In the genomic region with DNA sequence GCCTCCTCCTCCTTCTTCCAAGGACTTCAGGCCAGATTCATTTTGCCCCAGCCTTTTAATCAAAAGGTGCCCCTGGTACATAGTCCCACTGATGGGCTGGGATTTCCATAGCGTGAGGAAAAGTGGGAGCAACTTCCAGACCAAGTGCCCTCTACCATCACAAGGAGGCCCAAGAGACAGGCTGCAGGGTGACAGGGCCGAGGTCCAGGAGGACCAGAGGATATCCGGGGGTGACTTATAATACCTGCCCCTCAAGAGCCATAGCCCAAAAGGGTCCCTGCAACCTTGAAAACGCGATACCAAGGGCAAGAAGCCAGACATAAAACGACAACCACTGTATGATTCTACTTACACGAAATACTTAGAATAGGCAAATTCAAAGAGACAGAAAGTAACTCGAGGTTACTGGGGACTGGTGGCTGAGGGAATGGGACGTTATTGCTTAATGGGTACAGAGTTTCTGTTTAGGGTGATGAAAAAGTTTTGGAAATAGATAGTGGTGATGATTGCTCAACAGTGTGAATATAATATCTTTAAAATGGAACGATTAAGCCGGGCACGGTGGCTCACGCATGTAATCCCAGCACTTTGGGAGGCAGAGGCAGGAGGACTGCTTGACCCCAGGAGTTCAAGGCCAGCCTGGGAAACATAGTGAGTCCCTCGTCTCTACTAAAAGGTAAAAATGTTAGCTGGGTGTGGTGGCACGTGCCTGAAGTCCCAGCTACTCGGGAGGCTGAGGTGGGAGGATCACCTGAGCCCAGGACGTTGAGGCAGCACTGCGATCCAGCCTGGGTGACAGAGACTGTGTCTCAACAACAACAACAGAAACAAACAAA, we compare ENCODE assay signal across 17 cellular contexts.
DNase-seq lines count a peak whose midpoint lies in the region; ATAC-seq and TF ChIP-seq lines count a peak whose summit lies in the region.
"Had no signal": no experiment of that assay in that cellular context is flagged by ENCODE, and none has a peak within 500 bp of the region (broad histone marks: within the 10 kb centered on the region; RNA-seq: fewer than 3 reads in every experiment).

No MANE protein-coding gene starts in this region.

- H3K36me3 Mint-ChIP-seq in effector memory CD8-positive, alpha-beta T cell (ENCODE audit: insufficient read depth): peaks cover 26% of the 10 kb centered on the region
- peaks cover 32% of the 10 kb centered on the region for H3K36me3 Mint-ChIP-seq in stimulated activated effector memory CD8-positive, alpha-beta T cell treated with anti-CD3 and anti-CD28 coated beads, Interleukin-12 subunit alpha, Interleukin-12 subunit beta, amount 100 ng/mL, for 72 hours

- CTCF ChIA-PET in A673 (lab: Charles Lee): no interaction called here

- peak overlapping the region in 1 of 2 donors; percentile 79 for H3K4me3 Mint-ChIP-seq in effector memory CD8-positive, alpha-beta T cell
- peak overlapping the region; percentile 66 for H3K4me3 Mint-ChIP-seq in stimulated activated effector memory CD8-positive, alpha-beta T cell treated with anti-CD3 and anti-CD28 coated beads, Interleukin-12 subunit alpha, Interleukin-12 subunit beta, amount 100 ng/mL, for 72 hours
- H3K4me3 Mint-ChIP-seq: activated CD8-positive, alpha-beta memory T cell treated with anti-CD3 and anti-CD28 coated beads, Interleukin-2, amount 10 ng/mL, durations not matched to agents 7 days and 5 days; type B pancreatic cell had no signal

- no peak for TF ChIP-seq CTCF in A673 (conservative IDR thresholded peaks at IDR 0.05; ENCODE audit: low read depth, low read length)

- peak; percentile 13 for DNase-seq in activated T-cell treated with anti-CD3 and anti-CD28 coated beads, Interleukin-2, amount 50 U/mL, for 1 hour
- DNase-seq in activated T-cell treated with anti-CD3 and anti-CD28 coated beads for 4 hours: no peak
- DNase-seq in SIG-M5 (lab: John Stamatoyannopoulos, UW): peak; percentile 25
- DNase-seq in effector memory CD8-positive, alpha-beta T cell: no peak
- no peak for DNase-seq in stimulated activated effector memory CD8-positive, alpha-beta T cell treated with anti-CD3 and anti-CD28 coated beads, Interleukin-12 subunit alpha, Interleukin-12 subunit beta, amount 100 ng/mL, for 72 hours (ENCODE audit: low spot score in 2 of 2)
- DNase-seq in mesenteric fat pad (ENCODE audit: low spot score): no peak
- DNase-seq in A673 (ENCODE audit: low spot score): no peak
- DNase-seq: activated CD8-positive, alpha-beta memory T cell treated with anti-CD3 and anti-CD28 coated beads, Interleukin-2, amount 10 ng/mL, durations not matched to agents 7 days and 5 days; adrenal gland; COR-L47; left cardiac atrium; NCI-H82; RPMI8226 had no signal

- POLR2A ChIA-PET in A673 (lab: Charles Lee; ENCODE audit: low non-redundant PET): no interaction called here

- no TSS peak for BruUV-seq in A673 (replicated peaks; lab: Mats Ljungman, UMichigan)

- no peaks in the 10 kb centered on the region for H3K27me3 ChIP-seq in A673 (replicated peaks; ENCODE audit: insufficient read depth, low read depth, low read length, poor library complexity)
- H3K27me3 ChIP-seq: adrenal gland, pancreas had no signal

- H3K27ac Mint-ChIP-seq in effector memory CD8-positive, alpha-beta T cell: peak overlapping the region; percentile 60 to 96
- peak overlapping the region; percentile 93 for H3K27ac Mint-ChIP-seq in stimulated activated effector memory CD8-positive, alpha-beta T cell treated with anti-CD3 and anti-CD28 coated beads, Interleukin-12 subunit alpha, Interleukin-12 subunit beta, amount 100 ng/mL, for 72 hours
- H3K27ac Mint-ChIP-seq: activated CD8-positive, alpha-beta memory T cell treated with anti-CD3 and anti-CD28 coated beads, Interleukin-2, amount 10 ng/mL, durations not matched to agents 7 days and 5 days had no signal

- intact Hi-C loops in A673 (cut with micrococcal nuclease; ENCODE audit: unreplicated experiment): no loop called here

- no peak for ATAC-seq in effector memory CD8-positive, alpha-beta T cell (replicated peaks)
- no peak for ATAC-seq in stimulated activated effector memory CD8-positive, alpha-beta T cell treated with anti-CD3 and anti-CD28 coated beads, Interleukin-12 subunit alpha, Interleukin-12 subunit beta, amount 100 ng/mL, for 72 hours
- no peak for ATAC-seq in HG02870 (IDR thresholded peaks at IDR 0.05; ENCODE audit: unreplicated experiment)
- ATAC-seq: A549; activated CD8-positive, alpha-beta memory T cell treated with anti-CD3 and anti-CD28 coated beads, Interleukin-2, amount 10 ng/mL, durations not matched to agents 7 days and 5 days; left cardiac atrium; pancreas had no signal

- no peaks in the 10 kb centered on the region for H3K36me3 ChIP-seq in A673 (ENCODE audit: insufficient read depth, low read length, poor library complexity, severe bottlenecking)
- H3K36me3 ChIP-seq: adrenal gland, pancreas had no signal

- H3K9me3 ChIP-seq in A673 (ENCODE audit: low read depth, low read length, poor library complexity, severe bottlenecking): no peaks in the 10 kb centered on the region
- H3K9me3 ChIP-seq: A549, adrenal gland, pancreas had no signal

- no peaks in the 10 kb centered on the region for H3K27me3 Mint-ChIP-seq in effector memory CD8-positive, alpha-beta T cell
- H3K27me3 Mint-ChIP-seq: activated CD8-positive, alpha-beta memory T cell treated with anti-CD3 and anti-CD28 coated beads, Interleukin-2, amount 10 ng/mL, durations not matched to agents 7 days and 5 days had no signal

- H3K4me1 ChIP-seq in A673 (ENCODE audit: insufficient read depth, low read length, poor library complexity, severe bottlenecking): no peaks in the 10 kb centered on the region
- H3K4me1 ChIP-seq: A549 had no signal

- H3K27ac ChIP-seq in A673 (ENCODE audit: low read depth, low read length, poor library complexity, severe bottlenecking): no peak overlapping the region
- H3K27ac ChIP-seq: A549, adrenal gland, pancreas had no signal

- peaks cover 41 to 65% of the 10 kb centered on the region in 2 donors for H3K4me1 Mint-ChIP-seq in effector memory CD8-positive, alpha-beta T cell (ENCODE audit: low read depth in 2 of 2)
- peaks cover 78% of the 10 kb centered on the region for H3K4me1 Mint-ChIP-seq in stimulated activated effector memory CD8-positive, alpha-beta T cell treated with anti-CD3 and anti-CD28 coated beads, Interleukin-12 subunit alpha, Interleukin-12 subunit beta, amount 100 ng/mL, for 72 hours

- no peak overlapping the region for H3K4me3 ChIP-seq in A673 (ENCODE audit: low read depth, low read length, poor library complexity, severe bottlenecking)
- H3K4me3 ChIP-seq: A549, adrenal gland, pancreas had no signal

- H3K9me3 Mint-ChIP-seq in effector memory CD8-positive, alpha-beta T cell: no peaks in the 10 kb centered on the region
- H3K9me3 Mint-ChIP-seq in stimulated activated effector memory CD8-positive, alpha-beta T cell treated with anti-CD3 and anti-CD28 coated beads, Interleukin-12 subunit alpha, Interleukin-12 subunit beta, amount 100 ng/mL, for 72 hours: no peaks in the 10 kb centered on the region
- H3K9me3 Mint-ChIP-seq: type B pancreatic cell had no signal

Comparison
In these comparisons a context has a peak if more than half of its experiments do, and no peak if none do; other contexts are left out.
1. DNase-seq: peak in activated T-cell treated with anti-CD3 and anti-CD28 coated beads, Interleukin-2, amount 50 U/mL, for 1 hour (single experiment) and SIG-M5 (single experiment); none in activated T-cell treated with anti-CD3 and anti-CD28 coated beads for 4 hours (single experiment), effector memory CD8-positive, alpha-beta T cell (0 of 3), stimulated activated effector memory CD8-positive, alpha-beta T cell treated with anti-CD3 and anti-CD28 coated beads, Interleukin-12 subunit alpha, Interleukin-12 subunit beta, amount 100 ng/mL, for 72 hours (0 of 2), mesenteric fat pad (single experiment) and A673 (single experiment).